Comparison of ENCODE assay signal across 28 cellular contexts in genomic region chr6:125365230-125365629, GRCh38.
"Had no signal": no experiment of that assay in that cellular context is flagged by ENCODE, and none has a peak within 500 bp of the region (broad histone marks: within the 10 kb centered on the region; RNA-seq: fewer than 3 reads in every experiment).

No MANE protein-coding gene starts in this region.

- H3K36me3 ChIP-seq: brain microvascular endothelial cell, heart right ventricle, left lung, upper lobe of right lung had no signal

- H3K79me2 ChIP-seq: parathyroid adenoma had no signal

- H3K9me3 Mint-ChIP-seq: activated naive CD4-positive, alpha-beta T cell treated with anti-CD3 and anti-CD28 coated beads, Interleukin-2, amount 10 ng/mL, durations not matched to agents 7 days and 5 days; activated naive CD8-positive, alpha-beta T cell treated with anti-CD3 and anti-CD28 coated beads, Interleukin-2, amount 10 ng/mL, durations not matched to agents 7 days and 5 days had no signal

- FAIRE-seq: astrocyte, TTC549 had no signal

- H3K4me3 Mint-ChIP-seq: activated naive CD4-positive, alpha-beta T cell treated with anti-CD3 and anti-CD28 coated beads, Interleukin-2, amount 10 ng/mL, durations not matched to agents 7 days and 5 days; activated naive CD8-positive, alpha-beta T cell treated with anti-CD3 and anti-CD28 coated beads, Interleukin-2, amount 10 ng/mL, durations not matched to agents 7 days and 5 days; naive thymus-derived CD4-positive, alpha-beta T cell had no signal

- H3K4me1 Mint-ChIP-seq: activated naive CD4-positive, alpha-beta T cell treated with anti-CD3 and anti-CD28 coated beads, Interleukin-2, amount 10 ng/mL, durations not matched to agents 7 days and 5 days had no signal

- DNase-seq: activated CD4-positive, alpha-beta T cell treated with anti-CD3 and anti-CD28 coated beads for 4 hours; activated CD4-positive, alpha-beta T cell treated with anti-CD3 and anti-CD28 coated beads, Interleukin-2, amount 50 U/mL, for 4 hours; activated CD8-positive, alpha-beta memory T cell treated with anti-CD3 and anti-CD28 coated beads, Interleukin-2, amount 50 U/mL, for 4 hours; activated gamma-delta T cell; activated naive CD4-positive, alpha-beta T cell treated with anti-CD3 and anti-CD28 coated beads, Interleukin-2, amount 10 ng/mL, durations not matched to agents 7 days and 5 days; activated naive CD8-positive, alpha-beta T cell treated with anti-CD3 and anti-CD28 coated beads, Interleukin-2, amount 10 ng/mL, durations not matched to agents 7 days and 5 days; activated T-cell treated with anti-CD3 and anti-CD28 coated beads, Interleukin-2, amount 50 U/mL, for 1 hour; brain microvascular endothelial cell; central memory CD4-positive, alpha-beta T cell; dermis blood vessel endothelial cell; effector CD4-positive, alpha-beta T cell; heart right ventricle; left lung; mammary epithelial cell; midbrain; naive thymus-derived CD4-positive, alpha-beta T cell; nucleus accumbens; psoas muscle; stimulated activated CD4-positive, alpha-beta T cell treated with anti-CD3 and anti-CD28 coated beads, Interleukin-2, amount 100 ng/mL, for 48 hours; stimulated activated naive CD4-positive, alpha-beta T cell treated with Interleukin-2 at 50 U/mL for 16 hours; T-helper 9 cell; testis; upper lobe of right lung had no signal

- H2AFZ ChIP-seq: parathyroid adenoma had no signal

- H3K27ac Mint-ChIP-seq: activated naive CD4-positive, alpha-beta T cell treated with anti-CD3 and anti-CD28 coated beads, Interleukin-2, amount 10 ng/mL, durations not matched to agents 7 days and 5 days; activated naive CD8-positive, alpha-beta T cell treated with anti-CD3 and anti-CD28 coated beads, Interleukin-2, amount 10 ng/mL, durations not matched to agents 7 days and 5 days; naive thymus-derived CD4-positive, alpha-beta T cell had no signal

- ATAC-seq: left lung; naive thymus-derived CD4-positive, alpha-beta T cell; psoas muscle; upper lobe of right lung had no signal

- H3K27ac ChIP-seq: brain microvascular endothelial cell, left lung, parathyroid adenoma, SK-N-MC, upper lobe of right lung, VCaP had no signal

- H3K27me3 ChIP-seq: brain microvascular endothelial cell, testis had no signal

- H3K4me3 ChIP-seq: heart right ventricle, left lung, psoas muscle, SK-N-MC, testis, upper lobe of right lung had no signal

- H3K4me1 ChIP-seq: parathyroid adenoma had no signal

- H3K9me3 ChIP-seq: heart right ventricle, left lung, psoas muscle, testis, upper lobe of right lung had no signal

- H3K9ac ChIP-seq: parathyroid adenoma had no signal

- H3K36me3 Mint-ChIP-seq: activated naive CD4-positive, alpha-beta T cell treated with anti-CD3 and anti-CD28 coated beads, Interleukin-2, amount 10 ng/mL, durations not matched to agents 7 days and 5 days; activated naive CD8-positive, alpha-beta T cell treated with anti-CD3 and anti-CD28 coated beads, Interleukin-2, amount 10 ng/mL, durations not matched to agents 7 days and 5 days had no signal
